23 cellular contexts compared by ENCODE assay signal in genomic region chr3:141348848-141349247, GRCh38. TPM values are rescaled to one million over a fixed set of nuclear protein-coding genes. Genes with fewer than 3 reads are reported as not detected.
DNase-seq lines count a peak whose midpoint lies in the region; ATAC-seq, FAIRE-seq and TF ChIP-seq lines count a peak whose summit lies in the region.
"Had no signal": no experiment of that assay in that cellular context is flagged by ENCODE, and none has a peak within 500 bp of the region (broad histone marks: within the 10 kb centered on the region; RNA-seq: fewer than 3 reads in every experiment).

No MANE protein-coding gene starts in this region.

- no peak overlapping the region for H3K14ac ChIP-seq in IMR-90 (replicated peaks; ENCODE audit: low read depth, low read length)
- no peak overlapping the region for H3K14ac ChIP-seq in mesenchymal stem cell (ENCODE audit: low read length in 2 of 2)

- H3K4ac ChIP-seq in IMR-90 (ENCODE audit: low read depth, low read length) = no peak overlapping the region
- H3K4ac ChIP-seq in mesenchymal stem cell (ENCODE audit: low read depth in 1 of 2, low read length in 2 of 2) = no peak overlapping the region

- no TSS peak for BruUV-seq in IMR-90 (replicated peaks; lab: Mats Ljungman, UMichigan)
- BruUV-seq in K562 (replicated peaks; lab: Mats Ljungman, UMichigan) = no TSS peak

- H3K27ac ChIP-seq in IMR-90 (ENCODE audit: insufficient read depth, low read length) = no peak overlapping the region
- H3K27ac ChIP-seq in K562 (ENCODE audit: extremely low read depth, low read depth, low read length) = no peak overlapping the region
- no peak overlapping the region for H3K27ac ChIP-seq in mesenchymal stem cell (ENCODE audit: low read length, poor library complexity, severe bottlenecking)
- H3K27ac ChIP-seq: BLaER1 treated with 17β-estradiol and CSF1 and Interleukin-3, amounts not matched to agents 10 nM and 100 nM; GM23248; Peyer's patch had no signal

- H3K4me3 Mint-ChIP-seq in effector memory CD8-positive, alpha-beta T cell = no peak overlapping the region
- H3K4me3 Mint-ChIP-seq: CD4-positive, alpha-beta memory T cell had no signal

- no peak overlapping the region for H2AK9ac ChIP-seq in IMR-90 (replicated peaks; ENCODE audit: low read depth, low read length, poor library complexity)

- H4K8ac ChIP-seq in IMR-90 (ENCODE audit: low read depth in 2 of 2, low read length in 2 of 2) (no peak overlapping the region), mesenchymal stem cell (ENCODE audit: low read length) (no peak overlapping the region)

- H3K9me1 ChIP-seq in IMR-90 (ENCODE audit: insufficient read depth, low read length) (no peaks in the 10 kb centered on the region), K562 (ENCODE audit: control insufficient read depth, insufficient read depth, low read length) (peaks cover 4% of the 10 kb centered on the region)

- no peak overlapping the region for H3K18ac ChIP-seq in IMR-90 (ENCODE audit: low read depth, low read length)
- H3K18ac ChIP-seq in mesenchymal stem cell (ENCODE audit: low read depth in 1 of 2, low read length in 2 of 2) = no peak overlapping the region

- no peak overlapping the region for H3K27ac Mint-ChIP-seq in effector memory CD8-positive, alpha-beta T cell
- H3K27ac Mint-ChIP-seq: CD4-positive, alpha-beta memory T cell had no signal

- no peak for TF ChIP-seq EP300 in K562 (IDR thresholded peaks at IDR 0.05; ENCODE audit: low read length)

- TF ChIP-seq POLR2A in IMR-90 (IDR thresholded peaks at IDR 0.05; ENCODE audit: low read depth, low read length) (no peak), K562 (conservative IDR thresholded peaks at IDR 0.05) (no peak)

- H3K36me3 Mint-ChIP-seq in effector memory CD8-positive, alpha-beta T cell (ENCODE audit: insufficient read depth) = no peaks in the 10 kb centered on the region

- H3K4me1 Mint-ChIP-seq in effector memory CD8-positive, alpha-beta T cell (ENCODE audit: low read depth in 2 of 2) = no peaks in the 10 kb centered on the region
- H3K4me1 Mint-ChIP-seq: CD4-positive, alpha-beta memory T cell had no signal

- TF ChIP-seq RAD21 in IMR-90 (IDR thresholded peaks at IDR 0.05; ENCODE audit: low read length) (no peak), K562 (CRISPR knock-in tag; conservative IDR thresholded peaks at IDR 0.05 in 1 of 2, IDR thresholded peaks at IDR 0.05 in 1 of 2) (no peak)

- no peak for DNase-seq in IMR-90
- no peak for DNase-seq in K562 (ENCODE audit: extremely low read depth in 1 of 4, low spot score in 3 of 4)
- DNase-seq in mesenchymal stem cell = no peak
- DNase-seq in activated T-cell treated with anti-CD3 and anti-CD28 coated beads for 4 hours = no peak
- no peak for DNase-seq in NCI-H69 (lab: John Stamatoyannopoulos, UW)
- DNase-seq in effector memory CD8-positive, alpha-beta T cell = no peak
- DNase-seq: ACHN; Caco-2; CD4-positive, alpha-beta memory T cell; DMS 273 treated with DMSO at 0.1 percent for 48 hours; DMS79 treated with DMSO at 0.1 percent for 48 hours; GM23248; HCEC 1CT; NCI-H1417 treated with DMSO at 0.1 percent for 48 hours; NCI-H187; NCI-H2107; NCI-H524; NCI-H82; Peyer's patch had no signal

- no peak overlapping the region for H2BK120ac ChIP-seq in IMR-90 (ENCODE audit: low read depth, low read length)
- no peak overlapping the region for H2BK120ac ChIP-seq in mesenchymal stem cell (ENCODE audit: low read depth, low read length)

- no peak overlapping the region for H2BK15ac ChIP-seq in IMR-90 (ENCODE audit: low read depth, low read length)
- H2BK15ac ChIP-seq in mesenchymal stem cell (ENCODE audit: low read depth, poor library complexity, severe bottlenecking) = no peak overlapping the region

- peaks cover 0 to 8% of the 10 kb centered on the region in 2 donors for H3K27me3 Mint-ChIP-seq in effector memory CD8-positive, alpha-beta T cell

- no peaks in the 10 kb centered on the region for H4K20me1 ChIP-seq in IMR-90 (ENCODE audit: insufficient read depth, low read length)
- H4K20me1 ChIP-seq in K562 (replicated peaks; ENCODE audit: control insufficient read depth, insufficient read depth, low read length) = no peaks in the 10 kb centered on the region
- H4K20me1 ChIP-seq: BLaER1 treated with 17β-estradiol and CSF1 and Interleukin-3, amounts not matched to agents 10 nM and 100 nM had no signal

- no peak overlapping the region for H2BK5ac ChIP-seq in IMR-90 (ENCODE audit: low read depth, low read length, poor library complexity, severe bottlenecking)
- H2BK5ac ChIP-seq in mesenchymal stem cell (ENCODE audit: low read depth, low read length, poor library complexity, severe bottlenecking) = no peak overlapping the region

- no peaks in the 10 kb centered on the region for H3K79me2 ChIP-seq in K562 (ENCODE audit: control insufficient read depth, insufficient read depth, low read length)

- no peak overlapping the region for H3K9ac ChIP-seq in IMR-90 (ENCODE audit: low read depth, low read length)
- H3K9ac ChIP-seq in K562 (ENCODE audit: insufficient read depth in 1 of 2, low read depth in 2 of 2, low read length in 2 of 2) = no peak overlapping the region
- peak overlapping the region; percentile 57 for H3K9ac ChIP-seq in mesenchymal stem cell (ENCODE audit: low read length)
- H3K9ac ChIP-seq: BLaER1 treated with 17β-estradiol and CSF1 and Interleukin-3, amounts not matched to agents 10 nM and 100 nM; GM23248 had no signal

- TF ChIP-seq CTCF in IMR-90 (conservative IDR thresholded peaks at IDR 0.05; ENCODE audit: low read depth, low read length) (no peak), K562 (IDR thresholded peaks at IDR 0.05 in 2 of 3, conservative IDR thresholded peaks at IDR 0.05 in 1 of 3; ENCODE audit: insufficient read depth in 2 of 3, low read depth in 1 of 3, low read length in 3 of 3) (no peak)

- no peak overlapping the region for H3K4me2 ChIP-seq in IMR-90 (ENCODE audit: low read depth, low read length)
- H3K4me2 ChIP-seq in K562 (ENCODE audit: insufficient read depth, low read length) = no peak overlapping the region
- H3K4me2 ChIP-seq in mesenchymal stem cell (ENCODE audit: low read length, poor library complexity, severe bottlenecking) = no peak overlapping the region
- H3K4me2 ChIP-seq: BLaER1 treated with 17β-estradiol and CSF1 and Interleukin-3, amounts not matched to agents 10 nM and 100 nM had no signal

- no peak overlapping the region for H2AK5ac ChIP-seq in IMR-90 (ENCODE audit: low read depth, low read length)
- H2AK5ac ChIP-seq in mesenchymal stem cell (ENCODE audit: low read length, severe bottlenecking) = no peak overlapping the region

- no peak overlapping the region for H2AFZ ChIP-seq in IMR-90 (replicated peaks; ENCODE audit: low read length, poor library complexity)
- no peak overlapping the region for H2AFZ ChIP-seq in K562 (ENCODE audit: low read depth, low read length)
- H2AFZ ChIP-seq in mesenchymal stem cell (ENCODE audit: low read depth, low read length) = no peak overlapping the region
- H2AFZ ChIP-seq: GM23248 had no signal

- H2BK12ac ChIP-seq in mesenchymal stem cell (ENCODE audit: low read length in 2 of 2) = no peak overlapping the region

- H3K36me3 ChIP-seq in IMR-90 (ENCODE audit: control insufficient read depth, insufficient read depth, low read length) (no peaks in the 10 kb centered on the region), K562 (ENCODE audit: control insufficient read depth, insufficient read depth, low read length) (no peaks in the 10 kb centered on the region), mesenchymal stem cell (ENCODE audit: control insufficient read depth in 1 of 2, insufficient read depth in 2 of 2, low read depth in 1 of 2, low read length in 2 of 2) (no peaks in the 10 kb centered on the region)
- H3K36me3 ChIP-seq: BLaER1 treated with 17β-estradiol and CSF1 and Interleukin-3, amounts not matched to agents 10 nM and 100 nM; Peyer's patch had no signal

- no peaks in the 10 kb centered on the region for H3K27me3 ChIP-seq in IMR-90 (ENCODE audit: control insufficient read depth, insufficient read depth, low read length)
- H3K27me3 ChIP-seq in K562 (ENCODE audit: control insufficient read depth in 2 of 2, insufficient read depth in 2 of 2, low read length in 2 of 2) = no peaks in the 10 kb centered on the region
- no peaks in the 10 kb centered on the region for H3K27me3 ChIP-seq in mesenchymal stem cell (ENCODE audit: control insufficient read depth in 1 of 2, insufficient read depth in 1 of 2, low read length in 2 of 2)
- H3K27me3 ChIP-seq: BLaER1 treated with 17β-estradiol and CSF1 and Interleukin-3, amounts not matched to agents 10 nM and 100 nM; Peyer's patch had no signal

- H4K91ac ChIP-seq in IMR-90 (ENCODE audit: insufficient read depth, low read depth, low read length) = no peak overlapping the region
- H4K91ac ChIP-seq in mesenchymal stem cell (ENCODE audit: low read length) = no peak overlapping the region

- H3K79me1 ChIP-seq in IMR-90 (ENCODE audit: low read depth in 1 of 2, low read length in 2 of 2) = no peaks in the 10 kb centered on the region
- no peaks in the 10 kb centered on the region for H3K79me1 ChIP-seq in mesenchymal stem cell (replicated peaks; ENCODE audit: low read length, poor library complexity, severe bottlenecking)

- CTCF ChIA-PET in IMR-90 (lab: Yijun Ruan, JAX) = interaction anchor here (1.6 kb wide), 1 partner anchor 103 kb away, joined by 4 read pairs; no protein-coding TSS in a partner anchor
- CTCF ChIA-PET in K562 (lab: Yijun Ruan, JAX; ENCODE audit: low intra/inter-chr PET ratio) = interaction anchor here (0.9 kb wide), 1 partner anchor 38 kb away, joined by 3 read pairs; no protein-coding TSS in a partner anchor

- H3K9me3 ChIP-seq in IMR-90 (ENCODE audit: control insufficient read depth, insufficient read depth, low read length) = no peaks in the 10 kb centered on the region
- H3K9me3 ChIP-seq in K562 (replicated peaks; ENCODE audit: control insufficient read depth, insufficient read depth, low read depth, low read length) = no peaks in the 10 kb centered on the region
- H3K9me3 ChIP-seq in mesenchymal stem cell (ENCODE audit: control insufficient read depth, low read length) = no peaks in the 10 kb centered on the region
- H3K9me3 ChIP-seq: Caco-2, Peyer's patch had no signal

- POLR2A ChIA-PET in IMR-90 (lab: Charles Lee; ENCODE audit: unreplicated experiment) = no interaction called here
- POLR2A ChIA-PET in K562 (lab: Yijun Ruan, JAX) = interaction anchor here (1.0 kb wide), 1 partner anchor 13 kb away, joined by 3 read pairs; no protein-coding TSS in a partner anchor

- H3K23ac ChIP-seq in IMR-90 (ENCODE audit: low read depth, low read length) = no peak overlapping the region
- H3K23ac ChIP-seq in mesenchymal stem cell (ENCODE audit: low read length in 2 of 2) = no peak overlapping the region

- no peak for FAIRE-seq in K562 (lab: Jason Lieb, UNC)
- FAIRE-seq: GM12891 had no signal

- dilution Hi-C loops in IMR-90 (cut with HindIII; ENCODE audit: low sequenced_read_pairs, unreplicated experiment) = no loop called here

- in situ Hi-C loops in IMR-90 (cut with MboI; ENCODE audit: low sequenced_read_pairs) (loop anchor here (25.0 kb wide), 1 partner anchor 538 kb away; the partner anchor contains the start of gene ATP1B3), K562 (cut with MboI) (no loop called here)

- no peak overlapping the region for H2BK20ac ChIP-seq in IMR-90 (ENCODE audit: low read depth, low read length)

- peaks cover 9% of the 10 kb centered on the region for H3K4me1 ChIP-seq in IMR-90 (ENCODE audit: control insufficient read depth, insufficient read depth, low read length)
- H3K4me1 ChIP-seq in K562 (replicated peaks in 1 of 2; ENCODE audit: control insufficient read depth in 2 of 2, insufficient read depth in 2 of 2, low read length in 2 of 2) = peaks cover 6 to 44% of the 10 kb centered on the region in 2 experiments; a peak in 4 of 5 replicates
- H3K4me1 ChIP-seq in mesenchymal stem cell (ENCODE audit: control insufficient read depth, insufficient read depth, low read depth, low read length) = no peaks in the 10 kb centered on the region

- WGBS in IMR-90 (ENCODE audit: extremely low coverage in 2 of 2, insufficient read length in 1 of 2), 2 experiments = no CpG with 5 or more reads among the region's 1 CpG
- WGBS in K562 (ENCODE audit: insufficient coverage, low coverage, missing lambda C conversion rate) = 6% methylated on average over 1 of the region's 1 CpG
- WGBS in mesenchymal stem cell = 93% methylated on average over 1 of the region's 1 CpG

- no peak overlapping the region for H4K5ac ChIP-seq in IMR-90 (ENCODE audit: low read depth, low read length)

- intact Hi-C loops in IMR-90 (cut with micrococcal nuclease) (no loop called here), K562 (cut with micrococcal nuclease) (no loop called here)

- H3K4me3 ChIP-seq in IMR-90 (ENCODE audit: insufficient read depth, low read depth, low read length) (no peak overlapping the region), K562 (no peak overlapping the region), mesenchymal stem cell (ENCODE audit: insufficient read depth in 1 of 2, low read depth in 1 of 2, low read length in 2 of 2) (no peak overlapping the region)
- H3K4me3 ChIP-seq: BLaER1 treated with 17β-estradiol and CSF1 and Interleukin-3, amounts not matched to agents 10 nM and 100 nM; GM23248; Peyer's patch had no signal

- H3K56ac ChIP-seq in IMR-90 (ENCODE audit: extremely low read depth, insufficient read depth, low read length) = no peak overlapping the region

- no peaks in the 10 kb centered on the region for H3K9me3 Mint-ChIP-seq in effector memory CD8-positive, alpha-beta T cell

- ATAC-seq in IMR-90 (ENCODE audit: low read depth) = 0 out of 2 replicates have a peak, but pooled peaks have one; percentile 21
- ATAC-seq in K562 = no peak
- no peak for ATAC-seq in HG03196 (IDR thresholded peaks at IDR 0.05; ENCODE audit: unreplicated experiment)
- no peak for ATAC-seq in effector memory CD8-positive, alpha-beta T cell (replicated peaks)
- ATAC-seq: SK-N-SH treated with all-trans-retinoic acid at 6 μM for 48 hours had no signal

RNA-seq across cellular contexts. Expression of gene ZBTB38, which starts 19.5 kb away (rescaled TPM):
- total RNA-seq in IMR-90 (2012; rRNA removed) (230 and 274 TPM in 2 replicates), K562 (2014; rRNA removed) (22.9 and 24.8 TPM in 2 replicates), K562 (2014; rRNA removed; fragmentation: Illumina TruSeq; extraction: Trizol) (39.4 and 43.6 TPM in 2 replicates), K562 (2015; rRNA removed; fragmentation: Illumina TruSeq; extraction: Trizol) (33.5 and 33.7 TPM in 2 replicates), K562 (2021) (30.7 and 36.3 TPM in 2 replicates)
- polyA plus RNA-seq in IMR-90 (2012; rRNA removed) (44.9 and 45.1 TPM in 2 replicates), K562 (2011; rRNA removed) (18.0 and 22.5 TPM in 2 replicates), K562 (2014; fragmentation: Illumina TruSeq; extraction: Trizol) (24.0 and 26.2 TPM in 2 replicates), K562 (2014; fragmentation: Nextera tagmentation; extraction: Ambion mirVana) (10 to 100 TPM; 14.2 to 17.9 TPM), K562 (2014; rRNA removed) (12.1 and 12.6 TPM in 2 replicates)
- polyA plus RNA-seq in IMR-90 (2012; cell fraction: cytosol; rRNA removed) = 15.3 and 16.3 TPM in 2 replicates
- 12.9 and 53.4 TPM in 2 replicates for polyA plus RNA-seq in IMR-90 (2012; cell fraction: nucleus; rRNA removed; ENCODE audit: low replicate concordance)
- total RNA-seq in K562 (2011; cell fraction: chromatin; rRNA removed; ENCODE audit: low replicate concordance) = 53.5 and 97.8 TPM in 2 replicates
- 22.0 and 29.1 TPM in 2 replicates for total RNA-seq in K562 (2011; cell fraction: nucleolus; rRNA removed)
- total RNA-seq in K562 (2011; cell fraction: nucleoplasm; rRNA removed) = 61.7 and 84.8 TPM in 2 replicates
- polyA plus RNA-seq in K562 (2011; cell fraction: cytosol; rRNA removed) = 6.7 and 14.9 TPM in 2 replicates
- 22.7 and 28.6 TPM in 2 replicates for polyA plus RNA-seq in K562 (2011; cell fraction: nucleus; rRNA removed)
- 19.0 and 21.1 TPM in 2 replicates for polyA plus RNA-seq in K562 (2012)
- 64.1 and 109 TPM in 2 replicates for polyA minus RNA-seq in K562 (2011; rRNA and poly(A)+ RNA removed)
- polyA minus RNA-seq in K562 (2011; cell fraction: cytosol; rRNA and poly(A)+ RNA removed) = 27.8 and 34.9 TPM in 2 replicates
- polyA minus RNA-seq in K562 (2011; cell fraction: nucleus; rRNA and poly(A)+ RNA removed) = 35.9 and 61.9 TPM in 2 replicates
- 42.0 TPM for polyA plus RNA-seq in mesenchymal stem cell (2013, experiment 1 of 2)
- polyA plus RNA-seq in mesenchymal stem cell (2013, experiment 2 of 2) = 39.5 TPM
